ENCODE assay signal across 8 cellular contexts in the genomic region with DNA sequence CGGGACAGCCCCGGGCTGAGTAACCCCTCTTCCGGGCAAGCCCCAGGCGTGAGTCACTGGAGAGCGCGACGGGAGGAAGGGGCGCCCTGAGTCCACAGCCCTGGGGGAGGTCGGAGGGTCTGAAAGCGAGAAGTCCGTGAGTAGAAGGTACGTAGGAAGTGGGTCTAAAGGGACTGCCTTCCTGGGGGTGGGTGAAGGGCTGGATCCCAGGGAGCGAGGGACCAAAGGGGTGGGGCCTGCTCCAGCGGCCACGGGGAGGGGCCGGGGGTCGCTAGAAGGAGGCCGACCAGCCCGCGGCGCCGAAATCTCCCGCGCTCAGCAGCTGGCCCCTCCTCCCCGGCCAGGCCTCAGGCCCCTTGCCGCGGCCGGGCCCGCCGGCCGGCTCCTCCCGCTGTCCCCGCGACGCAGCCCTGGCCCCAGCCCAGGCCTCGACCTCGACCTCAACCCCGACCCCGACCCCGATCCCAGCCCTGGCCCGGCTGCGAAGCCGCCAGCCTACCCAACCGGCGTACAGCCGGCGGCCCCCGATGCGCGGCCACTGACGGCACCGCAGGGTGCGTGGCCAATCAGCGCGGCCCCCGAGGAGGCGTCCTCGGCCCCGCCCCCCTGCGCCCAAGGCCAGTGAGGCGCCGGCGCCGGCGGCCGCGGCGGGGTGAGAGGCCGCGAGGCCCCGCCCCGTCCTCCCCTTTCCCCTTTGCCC. TPM values are rescaled to one million over a fixed set of nuclear protein-coding genes. Genes with fewer than 3 reads are reported as not detected.
A peak's percentile ranks its signal among the peaks of the same experiment; 100 is the strongest.
DNase-seq lines count a peak whose midpoint lies in the region; ATAC-seq, FAIRE-seq and TF ChIP-seq lines count a peak whose summit lies in the region.

No MANE protein-coding gene starts in this region.

- peaks cover 29% of the 10 kb centered on the region for H4K20me1 ChIP-seq in HepG2 (ENCODE audit: insufficient read depth, low read length)

- POLR2A ChIA-PET in HepG2 (lab: Yijun Ruan, JAX) = interaction anchor here (1.8 kb wide), 1 partner anchor 50 kb away, joined by 3 read pairs; no protein-coding TSS in a partner anchor

- H2AFZ ChIP-seq in HepG2 (ENCODE audit: low read length) = no peak overlapping the region

- in situ Hi-C loops in HepG2 (cut with HindIII; ENCODE audit: extremely low pct_ligation_motif_present, low pct_unique_long_range_greater_than_20kb) = no loop called here

- peaks cover 39% of the 10 kb centered on the region for H3K79me2 ChIP-seq in HepG2 (ENCODE audit: insufficient read depth, low read length)

- 0% methylated on average over 15 of the region's 72 CpGs for WGBS in HepG2 (ENCODE audit: low lambda C conversion rate)

- DNase-seq in CD1c-positive myeloid dendritic cell (ENCODE audit: extremely low spot score) (peak; percentile 96), NCI-H69 (lab: John Stamatoyannopoulos, UW) (peak; percentile 98), dermis blood vessel endothelial cell (peak; percentile 90), HepG2 (ENCODE audit: low spot score) (peak; percentile 86)
- peak; percentile 64 to 82 for DNase-seq in activated CD4-positive, alpha-beta T cell treated with anti-CD3 and anti-CD28 coated beads, Interleukin-2, amount 50 U/mL, for 24 hours (ENCODE audit: low read depth in 1 of 2, low spot score in 1 of 2)
- DNase-seq in stimulated activated CD4-positive, alpha-beta T cell treated with anti-CD3 and anti-CD28 coated beads, Interleukin-2, amount 100 ng/mL, for 48 hours = peak; percentile 83 to 86

- H3K4me1 ChIP-seq in HepG2 (ENCODE audit: insufficient read depth, low read length) = peaks cover 42% of the 10 kb centered on the region

- peak; percentile 26; the same call in 1 of the 2 replicates for TF ChIP-seq RAD21 in HepG2 (CRISPR knock-in tag; IDR thresholded peaks at IDR 0.05)

- peak overlapping the region; percentile 99 for H3K4me2 ChIP-seq in HepG2 (ENCODE audit: low read depth, low read length)

- no TSS peak for BruUV-seq in HepG2 (replicated peaks; lab: Mats Ljungman, UMichigan)

- ATAC-seq in GM19372 (IDR thresholded peaks at IDR 0.05; ENCODE audit: low read depth, unreplicated experiment) (peak; percentile 87), HG03469 (IDR thresholded peaks at IDR 0.05; ENCODE audit: unreplicated experiment) (peak; percentile 83), HepG2 (peak; percentile 95)

- H3K9me3 ChIP-seq in HepG2 (ENCODE audit: low read length) = no peaks in the 10 kb centered on the region

- FAIRE-seq in HepG2 (lab: Jason Lieb, UNC) = peak; percentile 42

- H3K9ac ChIP-seq in HepG2 (ENCODE audit: insufficient read depth, low read depth, low read length) = peak overlapping the region; percentile 80

- H3K27ac ChIP-seq in HepG2 (ENCODE audit: extremely low read length, insufficient read depth, low read length) = peak overlapping the region; percentile 94

- peak; percentile 66 to 79; a peak in 3 of 4 replicates for TF ChIP-seq POLR2A in HepG2 (IDR thresholded peaks at IDR 0.05; ENCODE audit: insufficient read depth in 1 of 2, low read depth in 2 of 2, low read length in 2 of 2)

- CTCF ChIA-PET in HepG2 (lab: Yijun Ruan, JAX; ENCODE audit: low intra/inter-chr PET ratio, low total read pairs) = no interaction called here

- no peaks in the 10 kb centered on the region; a peak in 1 of 5 replicates for H3K27me3 ChIP-seq in HepG2 (ENCODE audit: control insufficient read depth in 1 of 2, insufficient read depth in 2 of 2, low read length in 2 of 2)

- intact Hi-C loops in HepG2 (cut with micrococcal nuclease; ENCODE audit: unreplicated experiment) = loop anchor here (5.0 kb wide), 2 partner anchors 119 to 596 kb away; no protein-coding TSS in a partner anchor

- TF ChIP-seq CTCF in HepG2 (CRISPR knock-in tag; IDR thresholded peaks at IDR 0.05) = no peak

- TF ChIP-seq EP300 in HepG2 (IDR thresholded peaks at IDR 0.05; ENCODE audit: low read depth in 2 of 2, low read length in 2 of 2) = peak in 1 of 2 experiments; percentile 51; a peak in 2 of 4 replicates
- no peak for TF ChIP-seq EP300 in HepG2 (CRISPR knock-in tag; IDR thresholded peaks at IDR 0.05; ENCODE audit: borderline replicate concordance)

- peak overlapping the region; percentile 73 to 97 (median 82) for H3K4me3 ChIP-seq in HepG2 (replicated peaks in 1 of 3; ENCODE audit: insufficient read depth in 1 of 3, low read depth in 2 of 3, low read length in 3 of 3)

- H3K36me3 ChIP-seq in HepG2 (replicated peaks in 1 of 2; ENCODE audit: control insufficient read depth in 1 of 2, insufficient read depth in 2 of 2, low read length in 2 of 2) = peaks cover 0 to 4% of the 10 kb centered on the region in 2 experiments; a peak in 2 of 5 replicates

TF ChIP-seq in HepG2, 621 proteins besides CTCF, POLR2A, EP300 and RAD21 (continues in another document):
- TF ChIP-seq, protein P1, sequence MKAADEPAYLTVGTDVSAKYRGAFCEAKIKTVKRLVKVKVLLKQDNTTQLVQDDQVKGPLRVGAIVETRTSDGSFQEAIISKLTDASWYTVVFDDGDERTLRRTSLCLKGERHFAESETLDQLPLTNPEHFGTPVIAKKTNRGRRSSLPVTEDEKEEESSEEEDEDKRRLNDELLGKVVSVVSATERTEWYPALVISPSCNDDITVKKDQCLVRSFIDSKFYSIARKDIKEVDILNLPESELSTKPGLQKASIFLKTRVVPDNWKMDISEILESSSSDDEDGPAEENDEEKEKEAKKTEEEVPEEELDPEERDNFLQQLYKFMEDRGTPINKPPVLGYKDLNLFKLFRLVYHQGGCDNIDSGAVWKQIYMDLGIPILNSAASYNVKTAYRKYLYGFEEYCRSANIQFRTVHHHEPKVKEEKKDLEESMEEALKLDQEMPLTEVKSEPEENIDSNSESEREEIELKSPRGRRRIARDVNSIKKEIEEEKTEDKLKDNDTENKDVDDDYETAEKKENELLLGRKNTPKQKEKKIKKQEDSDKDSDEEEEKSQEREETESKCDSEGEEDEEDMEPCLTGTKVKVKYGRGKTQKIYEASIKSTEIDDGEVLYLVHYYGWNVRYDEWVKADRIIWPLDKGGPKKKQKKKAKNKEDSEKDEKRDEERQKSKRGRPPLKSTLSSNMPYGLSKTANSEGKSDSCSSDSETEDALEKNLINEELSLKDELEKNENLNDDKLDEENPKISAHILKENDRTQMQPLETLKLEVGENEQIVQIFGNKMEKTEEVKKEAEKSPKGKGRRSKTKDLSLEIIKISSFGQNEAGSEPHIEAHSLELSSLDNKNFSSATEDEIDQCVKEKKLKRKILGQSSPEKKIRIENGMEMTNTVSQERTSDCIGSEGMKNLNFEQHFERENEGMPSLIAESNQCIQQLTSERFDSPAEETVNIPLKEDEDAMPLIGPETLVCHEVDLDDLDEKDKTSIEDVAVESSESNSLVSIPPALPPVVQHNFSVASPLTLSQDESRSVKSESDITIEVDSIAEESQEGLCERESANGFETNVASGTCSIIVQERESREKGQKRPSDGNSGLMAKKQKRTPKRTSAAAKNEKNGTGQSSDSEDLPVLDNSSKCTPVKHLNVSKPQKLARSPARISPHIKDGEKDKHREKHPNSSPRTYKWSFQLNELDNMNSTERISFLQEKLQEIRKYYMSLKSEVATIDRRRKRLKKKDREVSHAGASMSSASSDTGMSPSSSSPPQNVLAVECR (CRISPR knock-in tag; IDR thresholded peaks at IDR 0.05; ENCODE audit: borderline replicate concordance) = peak; percentile 65
- TF ChIP-seq ZBTB14 (CRISPR knock-in tag; IDR thresholded peaks at IDR 0.05) = peak; percentile 66
- TF ChIP-seq YEATS4 (CRISPR knock-in tag; IDR thresholded peaks at IDR 0.05; ENCODE audit: borderline replicate concordance) = peak; percentile 87
- no peak for TF ChIP-seq ZNF354B (CRISPR knock-in tag; IDR thresholded peaks at IDR 0.05)
- peak; percentile 52; the same call in 1 of the 2 replicates for TF ChIP-seq POGZ (CRISPR knock-in tag; IDR thresholded peaks at IDR 0.05)

RNA-seq across cellular contexts. Expression of gene IPO5, which starts 22.5 kb away (rescaled TPM):
- total RNA-seq in dermis blood vessel endothelial cell (130 and 228 TPM in 2 replicates), HepG2 (2016; rRNA removed; fragmentation: Illumina TruSeq; extraction: Trizol) (242 and 411 TPM in 2 replicates)
- 30.4 and 32.9 TPM in 2 replicates for total RNA-seq in HepG2 (2016; cell fraction: cytosol; rRNA removed; fragmentation: Illumina TruSeq; extraction: Trizol; ENCODE audit: low read depth)
- 233 and 406 TPM in 2 replicates for total RNA-seq in HepG2 (2016; cell fraction: insoluble cytoplasmic fraction; rRNA removed; fragmentation: Illumina TruSeq; extraction: Trizol)
- total RNA-seq in HepG2 (2016; cell fraction: membrane; rRNA removed; fragmentation: Illumina TruSeq; extraction: Trizol) = 125 and 157 TPM in 2 replicates
- 159 and 178 TPM in 2 replicates for total RNA-seq in HepG2 (2016; cell fraction: nucleus; rRNA removed; fragmentation: Illumina TruSeq; extraction: Trizol)
- 117 and 155 TPM in 2 replicates for polyA plus RNA-seq in HepG2 (2011; rRNA removed)
- 89.3 and 105 TPM in 2 replicates for polyA plus RNA-seq in HepG2 (2011; cell fraction: cytosol; rRNA removed)
- 70.8 and 78.2 TPM in 2 replicates for polyA plus RNA-seq in HepG2 (2011; cell fraction: nucleus; rRNA removed)
- 144 and 179 TPM in 2 replicates for polyA plus RNA-seq in HepG2 (2012)
- polyA plus RNA-seq in HepG2 (2016; cell fraction: cytosol; fragmentation: Illumina TruSeq; extraction: Trizol; ENCODE audit: low read depth) = 16.3 and 18.7 TPM in 2 replicates
- polyA plus RNA-seq in HepG2 (2016; cell fraction: insoluble cytoplasmic fraction; fragmentation: Illumina TruSeq; extraction: Trizol; ENCODE audit: low read depth) = 212 and 229 TPM in 2 replicates
- polyA plus RNA-seq in HepG2 (2016; cell fraction: membrane; fragmentation: Illumina TruSeq; extraction: Trizol; ENCODE audit: low read depth) = 53.5 and 68.8 TPM in 2 replicates
- 147 TPM in 2 replicates for polyA plus RNA-seq in HepG2 (2016; cell fraction: nucleus; fragmentation: Illumina TruSeq; extraction: Trizol; ENCODE audit: insufficient read depth, low read depth)
- polyA minus RNA-seq in HepG2 (2011; rRNA and poly(A)+ RNA removed; ENCODE audit: low replicate concordance) = 162 and 233 TPM in 2 replicates
- polyA minus RNA-seq in HepG2 (2011; cell fraction: cytosol; rRNA and poly(A)+ RNA removed) = 193 and 207 TPM in 2 replicates
- polyA minus RNA-seq in HepG2 (2011; cell fraction: nucleus; rRNA and poly(A)+ RNA removed) = 174 and 191 TPM in 2 replicates

Comparison
In these comparisons a context has a peak if more than half of its experiments do, and no peak if none do; other contexts are left out.
1. Peak in every context shown above with its lines: DNase-seq, ATAC-seq, H3K4me3 ChIP-seq and H3K27ac ChIP-seq.